In the genomic region with DNA sequence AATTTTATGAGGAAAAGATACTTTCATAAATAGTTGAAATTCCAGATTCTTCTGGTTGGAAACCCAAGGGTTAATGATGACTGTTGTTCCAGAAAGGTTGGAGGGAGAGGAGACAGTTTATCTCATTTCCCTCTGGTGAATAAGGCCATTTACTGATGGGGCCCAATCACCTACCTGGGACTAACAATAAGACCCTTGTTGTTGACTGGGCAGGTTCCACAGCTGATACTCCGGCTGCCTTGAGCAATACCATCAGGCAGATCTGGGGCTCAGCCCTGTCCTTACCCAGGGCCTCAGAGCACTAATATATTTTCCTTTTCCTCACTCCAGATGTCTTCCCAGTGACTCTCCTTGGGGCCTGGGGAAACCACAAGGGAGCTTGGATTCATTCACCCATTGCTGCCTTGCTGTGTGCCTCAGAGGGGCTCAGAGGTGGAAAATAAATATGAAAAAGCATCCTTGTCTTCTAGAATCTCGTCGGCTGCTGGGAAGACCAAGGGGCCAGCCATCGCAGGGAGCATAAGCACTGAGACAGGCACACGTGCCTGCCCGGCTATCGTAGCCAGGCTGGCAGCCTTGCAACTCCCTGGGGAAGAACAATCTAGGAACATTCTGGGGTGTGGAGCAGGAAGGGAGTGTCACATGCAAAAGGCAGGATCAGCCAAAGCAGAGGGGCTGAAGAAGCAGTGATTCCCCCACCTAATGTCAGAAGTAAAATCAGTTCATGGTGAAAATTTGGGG, we compare ENCODE assay signal across 12 cellular contexts. TPM values are rescaled to one million over a fixed set of nuclear protein-coding genes. Genes with fewer than 3 reads are reported as not detected.
A peak's percentile ranks its signal among the peaks of the same experiment; 100 is the strongest.
DNase-seq lines count a peak whose midpoint lies in the region; ATAC-seq and TF ChIP-seq lines count a peak whose summit lies in the region.
"Had no signal": no experiment of that assay in that cellular context is flagged by ENCODE, and none has a peak within 500 bp of the region (broad histone marks: within the 10 kb centered on the region; RNA-seq: fewer than 3 reads in every experiment).

No MANE protein-coding gene starts in this region.

- DNase-seq in HT1080 (ENCODE audit: low read depth) (peak; percentile 66), coronary artery (ENCODE audit: low spot score) (no peak), immature natural killer cell (no peak), ecto neural progenitor cell (ENCODE audit: low spot score) (no peak), PC-3 (no peak)
- DNase-seq in activated naive CD8-positive, alpha-beta T cell treated with anti-CD3 and anti-CD28 coated beads, Interleukin-2, amount 50 U/mL, for 24 hours, result no peak
- DNase-seq: activated CD4-positive, CD25-positive, alpha-beta regulatory T cell; activated gamma-delta T cell treated with Interleukin-2 at 50 U/mL for 16 hours; Karpas-422 had no signal

- H3K79me2 ChIP-seq in PC-3 (ENCODE audit: low read length), result peaks cover 100% of the 10 kb centered on the region

- H3K4me3 ChIP-seq in coronary artery, result peak overlapping the region; percentile 1
- H3K4me3 ChIP-seq in PC-3 (ENCODE audit: low read length), result no peak overlapping the region

- H3K27ac ChIP-seq in coronary artery (peak overlapping the region; percentile 71 to 89), layer of hippocampus (ENCODE audit: low read depth, low read length) (peak overlapping the region; percentile 66), temporal lobe (ENCODE audit: low read depth, low read length) (peak overlapping the region; percentile 72), PC-3 (ENCODE audit: low read length) (no peak overlapping the region)
- H3K27ac ChIP-seq: parathyroid adenoma had no signal

- H3K27me3 ChIP-seq in layer of hippocampus (ENCODE audit: control insufficient read depth, insufficient read depth, low read length), result no peaks in the 10 kb centered on the region
- H3K27me3 ChIP-seq in PC-3 (ENCODE audit: low read length), result no peaks in the 10 kb centered on the region

- no peaks in the 10 kb centered on the region for H3K9me2 ChIP-seq in PC-3 (replicated peaks; ENCODE audit: low read length)

- H4K20me1 ChIP-seq in PC-3 (ENCODE audit: low read length), result peaks cover 84% of the 10 kb centered on the region

- TF ChIP-seq CTCF in coronary artery (IDR thresholded peaks at IDR 0.05), result no peak
- no peak for TF ChIP-seq CTCF in PC-3 (conservative IDR thresholded peaks at IDR 0.05; ENCODE audit: low read depth, low read length)

- H3K36me3 Mint-ChIP-seq in immature natural killer cell, result peaks cover 3 to 4% (median 4%) of the 10 kb centered on the region in 3 donors
- peaks cover 2% of the 10 kb centered on the region for H3K36me3 Mint-ChIP-seq in activated naive CD8-positive, alpha-beta T cell treated with anti-CD3 and anti-CD28 coated beads, Interleukin-2, amount 50 U/mL, for 24 hours (ENCODE audit: low read depth)

- CTCF ChIA-PET in PC-3 (lab: Charles Lee), result no interaction called here

- peaks cover 24% of the 10 kb centered on the region for H3F3A ChIP-seq in PC-3 (ENCODE audit: low read length, unreplicated experiment)

- peaks cover 0 to 2% (median 0%) of the 10 kb centered on the region in 3 donors for H3K27me3 Mint-ChIP-seq in immature natural killer cell (ENCODE audit: low read depth in 3 of 3)
- H3K27me3 Mint-ChIP-seq in activated naive CD8-positive, alpha-beta T cell treated with anti-CD3 and anti-CD28 coated beads, Interleukin-2, amount 50 U/mL, for 24 hours, result no peaks in the 10 kb centered on the region

- no peaks in the 10 kb centered on the region for H3K9me3 ChIP-seq in PC-3 (ENCODE audit: low read length)

- no peak overlapping the region for H2AFZ ChIP-seq in PC-3 (ENCODE audit: low read length)
- H2AFZ ChIP-seq: parathyroid adenoma had no signal

- H3K27ac Mint-ChIP-seq in immature natural killer cell, result peak overlapping the region in 3 of 6 donors; percentile 19 to 59 (median 39)
- H3K27ac Mint-ChIP-seq in activated naive CD8-positive, alpha-beta T cell treated with anti-CD3 and anti-CD28 coated beads, Interleukin-2, amount 50 U/mL, for 24 hours, result no peak overlapping the region

- no TSS peak for BruUV-seq in PC-3 (replicated peaks; lab: Mats Ljungman, UMichigan)

- no peak overlapping the region for H3K9ac ChIP-seq in PC-3 (ENCODE audit: low read length)
- H3K9ac ChIP-seq: parathyroid adenoma had no signal

- H3K4me1 Mint-ChIP-seq in immature natural killer cell, result peaks cover 21 to 36% of the 10 kb centered on the region in 2 donors
- peaks cover 6% of the 10 kb centered on the region for H3K4me1 Mint-ChIP-seq in activated naive CD8-positive, alpha-beta T cell treated with anti-CD3 and anti-CD28 coated beads, Interleukin-2, amount 50 U/mL, for 24 hours

- POLR2A ChIA-PET in PC-3 (lab: Charles Lee; ENCODE audit: unreplicated experiment), result no interaction called here

- ATAC-seq in PC-3, result no peak; the same call in 1 of the 2 replicates
- no peak for ATAC-seq in activated naive CD8-positive, alpha-beta T cell treated with anti-CD3 and anti-CD28 coated beads, Interleukin-2, amount 50 U/mL, for 24 hours

- intact Hi-C loops in PC-3 (cut with micrococcal nuclease), result no loop called here

- H3K9me3 Mint-ChIP-seq in immature natural killer cell, result no peaks in the 10 kb centered on the region
- no peaks in the 10 kb centered on the region for H3K9me3 Mint-ChIP-seq in activated naive CD8-positive, alpha-beta T cell treated with anti-CD3 and anti-CD28 coated beads, Interleukin-2, amount 50 U/mL, for 24 hours

- no peaks in the 10 kb centered on the region for H3K4me1 ChIP-seq in PC-3 (ENCODE audit: insufficient read depth, low read length)

- peaks cover 77% of the 10 kb centered on the region for H3K36me3 ChIP-seq in PC-3 (ENCODE audit: low read depth, low read length)

- no peak overlapping the region for H3K4me2 ChIP-seq in PC-3 (ENCODE audit: low read length)

- H3K4me3 Mint-ChIP-seq in immature natural killer cell, result no peak overlapping the region
- no peak overlapping the region for H3K4me3 Mint-ChIP-seq in activated naive CD8-positive, alpha-beta T cell treated with anti-CD3 and anti-CD28 coated beads, Interleukin-2, amount 50 U/mL, for 24 hours

RNA-seq across cellular contexts. Expression of gene MPRIP, which starts 54.4 kb away (rescaled TPM):
- 290 and 340 TPM in 2 replicates for total RNA-seq in HT1080 (2014; rRNA removed; shearing (Covaris generic))
- 179 and 190 TPM in 2 replicates for polyA plus RNA-seq in HT1080 (2015; cell fraction: cytosol; rRNA removed)
- polyA plus RNA-seq in HT1080 (2015; cell fraction: nucleus; rRNA removed), result 243 and 291 TPM in 2 replicates
- 146 TPM for total RNA-seq in temporal lobe
- polyA plus RNA-seq in immature natural killer cell, result 10 to 100 TPM in 1 of 3 donors, 1 to 10 TPM in 2; 1.2 to 15.1 (median 4.2) TPM
- total RNA-seq in PC-3 (2014; rRNA removed), result 1,274 and 1,459 TPM in 2 replicates
